7 cellular contexts compared by ENCODE assay signal in genomic region chr6:157873735-157874344, GRCh38. TPM values are rescaled to one million over a fixed set of nuclear protein-coding genes. Genes with fewer than 3 reads are reported as not detected.
DNase-seq lines count a peak whose midpoint lies in the region; ATAC-seq and TF ChIP-seq lines count a peak whose summit lies in the region.

No MANE protein-coding gene starts in this region.

- H3K9me3 Mint-ChIP-seq in activated CD4-positive, alpha-beta memory T cell treated with anti-CD3 and anti-CD28 coated beads, Interleukin-2, amount 10 ng/mL, durations not matched to agents 7 days and 5 days: no peaks in the 10 kb centered on the region
- H3K9me3 Mint-ChIP-seq in mesothelial cell of epicardium: no peaks in the 10 kb centered on the region

- H3K27ac Mint-ChIP-seq in activated CD4-positive, alpha-beta memory T cell treated with anti-CD3 and anti-CD28 coated beads, Interleukin-2, amount 10 ng/mL, durations not matched to agents 7 days and 5 days: no peak overlapping the region
- H3K27ac Mint-ChIP-seq in mesothelial cell of epicardium: no peak overlapping the region

- peaks cover 18% of the 10 kb centered on the region for H3K4me1 Mint-ChIP-seq in activated CD4-positive, alpha-beta memory T cell treated with anti-CD3 and anti-CD28 coated beads, Interleukin-2, amount 10 ng/mL, durations not matched to agents 7 days and 5 days
- peaks cover 2% of the 10 kb centered on the region for H3K4me1 Mint-ChIP-seq in mesothelial cell of epicardium

- peak; percentile 68 for DNase-seq in GM10266 (ENCODE audit: extremely low spot score)
- DNase-seq in NCI-H460 (ENCODE audit: extremely low read depth, low read depth): peak; percentile 64
- peak; percentile 87 for DNase-seq in activated CD4-positive, alpha-beta memory T cell treated with anti-CD3 and anti-CD28 coated beads, Interleukin-2, amount 10 ng/mL, durations not matched to agents 7 days and 5 days
- DNase-seq in effector CD4-positive, alpha-beta T cell: peak; percentile 78
- peak; percentile 37 to 80 for DNase-seq in mesothelial cell of epicardium (ENCODE audit: low spot score in 2 of 2, unreplicated experiment in 2 of 2)
- DNase-seq in stimulated activated CD8-positive, alpha-beta memory T cell treated with anti-CD3 and anti-CD28 coated beads, Interleukin-4, amount 100 ng/mL, for 48 hours: peak; percentile 94

- no peaks in the 10 kb centered on the region for H3K27me3 Mint-ChIP-seq in activated CD4-positive, alpha-beta memory T cell treated with anti-CD3 and anti-CD28 coated beads, Interleukin-2, amount 10 ng/mL, durations not matched to agents 7 days and 5 days
- H3K27me3 Mint-ChIP-seq in mesothelial cell of epicardium (ENCODE audit: low read depth): no peaks in the 10 kb centered on the region

- peaks cover 53% of the 10 kb centered on the region for H3K36me3 Mint-ChIP-seq in activated CD4-positive, alpha-beta memory T cell treated with anti-CD3 and anti-CD28 coated beads, Interleukin-2, amount 10 ng/mL, durations not matched to agents 7 days and 5 days (ENCODE audit: low read depth)
- H3K36me3 Mint-ChIP-seq in mesothelial cell of epicardium: peaks cover 20% of the 10 kb centered on the region

- TF ChIP-seq CTCF in GM10266 (IDR thresholded peaks at IDR 0.05; ENCODE audit: control insufficient read depth, insufficient read depth, low read depth, missing control alignments) (peak; percentile 71), mesothelial cell of epicardium (IDR thresholded peaks at IDR 0.05; ENCODE audit: unreplicated experiment) (peak; percentile 87)

- H3K4me3 Mint-ChIP-seq in activated CD4-positive, alpha-beta memory T cell treated with anti-CD3 and anti-CD28 coated beads, Interleukin-2, amount 10 ng/mL, durations not matched to agents 7 days and 5 days: no peak overlapping the region
- H3K4me3 Mint-ChIP-seq in mesothelial cell of epicardium: no peak overlapping the region

- peak; percentile 66 for ATAC-seq in HG02678 (IDR thresholded peaks at IDR 0.05; ENCODE audit: unreplicated experiment)

- CTCF ChIA-PET in activated CD4-positive, alpha-beta memory T cell treated with anti-CD3 and anti-CD28 coated beads, Interleukin-2, amount 10 ng/mL, durations not matched to agents 7 days and 5 days (lab: Charles Lee): interaction anchor here (0.5 to 5.2 kb wide), 35 partner anchors 11 to 1063 kb away, joined by 3 to 158 read pairs (median 4); no protein-coding TSS in a partner anchor

- POLR2A ChIA-PET in activated CD4-positive, alpha-beta memory T cell treated with anti-CD3 and anti-CD28 coated beads, Interleukin-2, amount 10 ng/mL, durations not matched to agents 7 days and 5 days (lab: Charles Lee): interaction anchor here (0.7 to 2.3 kb wide), 6 partner anchors 12 to 117 kb away, joined by 3 to 14 read pairs (median 4); no protein-coding TSS in a partner anchor

RNA-seq across cellular contexts. Expression of gene SNX9, which starts 50.8 kb away (rescaled TPM):
- 27.2 and 35.3 TPM in 2 replicates for total RNA-seq in NCI-H460 (2014; rRNA removed; shearing (Covaris generic))
- 11.1 and 15.6 TPM in 2 replicates for polyA plus RNA-seq in NCI-H460 (2014; cell fraction: nucleus; rRNA removed)
- total RNA-seq in activated CD4-positive, alpha-beta memory T cell treated with anti-CD3 and anti-CD28 coated beads, Interleukin-2, amount 10 ng/mL, durations not matched to agents 7 days and 5 days: 10 to 100 TPM; 39.8 to 40.1 TPM
- 22.8 to 24.0 TPM (median 23.1 TPM) in 3 replicates for total RNA-seq in mesothelial cell of epicardium

Comparison
In these comparisons a context has a peak if more than half of its experiments do, and no peak if none do; other contexts are left out.
1. Peak in every context shown above with its lines: DNase-seq and ATAC-seq.